ENCODE assay signal across 9 cellular contexts in genomic region chr6:26044140-26045045, GRCh38. TPM values are rescaled to one million over a fixed set of nuclear protein-coding genes. Genes with fewer than 3 reads are reported as not detected.
DNase-seq lines count a peak whose midpoint lies in the region; ATAC-seq and TF ChIP-seq lines count a peak whose summit lies in the region.
"Had no signal": no experiment of that assay in that cellular context is flagged by ENCODE, and none has a peak within 500 bp of the region (broad histone marks: within the 10 kb centered on the region; RNA-seq: fewer than 3 reads in every experiment).

No MANE protein-coding gene starts in this region.

- ATAC-seq in HG03159 (IDR thresholded peaks at IDR 0.05; ENCODE audit: unreplicated experiment) (peak; percentile 22), natural killer cell (peak; percentile 17 to 35 (median 20))

- H3K9ac ChIP-seq in endocrine pancreas (ENCODE audit: control insufficient read depth, insufficient read depth, low read length), result peak overlapping the region; percentile 39

- peak overlapping the region; percentile 90 for H3K4me3 ChIP-seq in endocrine pancreas (ENCODE audit: control insufficient read depth, insufficient read depth, low read length)
- H3K4me3 ChIP-seq: cardiac muscle cell had no signal

- H3K4me1 Mint-ChIP-seq in natural killer cell, result peaks cover 25 to 28% of the 10 kb centered on the region in 2 donors

- peak overlapping the region; percentile 97 to 98 for H3K27ac Mint-ChIP-seq in natural killer cell

- no peaks in the 10 kb centered on the region for H3K4me1 ChIP-seq in endocrine pancreas (ENCODE audit: control insufficient read depth, insufficient read depth, low read length)

- H3K36me3 Mint-ChIP-seq in natural killer cell, result no peaks in the 10 kb centered on the region

- peak; percentile 50 for DNase-seq in NCI-H2227 (lab: John Stamatoyannopoulos, UW; ENCODE audit: unreplicated experiment)
- DNase-seq in NCI-H2227 treated with DMSO at 0.1 percent for 48 hours (lab: John Stamatoyannopoulos, UW), result no peak
- peak; percentile 31 to 33 for DNase-seq in activated CD4-positive, alpha-beta T cell treated with anti-CD3 and anti-CD28 coated beads for 4 hours
- DNase-seq in natural killer cell, result peak; percentile 41
- DNase-seq in NOMO-1 treated with DMSO at 0.1 percent for 48 hours (lab: John Stamatoyannopoulos, UW; ENCODE audit: unreplicated experiment), result no peak
- no peak for DNase-seq in GOT3 (lab: John Stamatoyannopoulos, UW)

- TF ChIP-seq CTCF in natural killer cell (IDR thresholded peaks at IDR 0.05), result no peak

- H3K27me3 Mint-ChIP-seq in natural killer cell (ENCODE audit: low read depth in 2 of 2), result no peaks in the 10 kb centered on the region

- no peaks in the 10 kb centered on the region for H3K27me3 ChIP-seq in endocrine pancreas (ENCODE audit: control insufficient read depth, insufficient read depth, low read length)
- H3K27me3 ChIP-seq: cardiac muscle cell had no signal

- intact Hi-C loops in natural killer cell (cut with micrococcal nuclease), result loop anchor here (1.0 to 5.0 kb wide), 3 partner anchors 11 to 1102 kb away; a partner anchor contains a TSS

- H3K9me3 ChIP-seq in endocrine pancreas (ENCODE audit: control insufficient read depth, low read length), result no peaks in the 10 kb centered on the region

- H3K36me3 ChIP-seq in endocrine pancreas (ENCODE audit: control insufficient read depth, insufficient read depth, low read length), result no peaks in the 10 kb centered on the region
- H3K36me3 ChIP-seq: cardiac muscle cell had no signal

- no peaks in the 10 kb centered on the region for H3K9me3 Mint-ChIP-seq in natural killer cell

- peak overlapping the region; percentile 95 for H3K4me3 Mint-ChIP-seq in natural killer cell

RNA-seq across cellular contexts. Expression of gene HFE, which starts 42.8 kb away (rescaled TPM):
- total RNA-seq in natural killer cell, result 1 to 10 TPM; 1.5 to 2.3 (median 1.8) TPM

Comparison
In these comparisons a context has a peak if more than half of its experiments do, and no peak if none do; other contexts are left out.
1. DNase-seq: peak in NCI-H2227 (single experiment), activated CD4-positive, alpha-beta T cell treated with anti-CD3 and anti-CD28 coated beads for 4 hours (2 of 2) and natural killer cell (single experiment); none in NCI-H2227 treated with DMSO at 0.1 percent for 48 hours (single experiment), NOMO-1 treated with DMSO at 0.1 percent for 48 hours (single experiment) and GOT3 (single experiment).